In genomic region chr1:61132176-61133047, GRCh38 we compare ENCODE assay signal across 10 cellular contexts. TPM values are rescaled to one million over a fixed set of nuclear protein-coding genes. Genes with fewer than 3 reads are reported as not detected.
A peak's percentile ranks its signal among the peaks of the same experiment; 100 is the strongest.
DNase-seq lines count a peak whose midpoint lies in the region; ATAC-seq and TF ChIP-seq lines count a peak whose summit lies in the region.
"Had no signal": no experiment of that assay in that cellular context is flagged by ENCODE, and none has a peak within 500 bp of the region (broad histone marks: within the 10 kb centered on the region; RNA-seq: fewer than 3 reads in every experiment).

No MANE protein-coding gene starts in this region.

- no peaks in the 10 kb centered on the region for H3K9me3 Mint-ChIP-seq in activated T-cell treated with anti-CD3 and anti-CD28 coated beads, Interleukin-2, amount 50 U/mL, for 72 hours
- H3K9me3 Mint-ChIP-seq in activated naive CD4-positive, alpha-beta T cell treated with anti-CD3 and anti-CD28 coated beads, Interleukin-2, amount 50 U/mL, for 72 hours = no peaks in the 10 kb centered on the region
- H3K9me3 Mint-ChIP-seq: activated naive CD4-positive, alpha-beta T cell treated with anti-CD3 and anti-CD28 coated beads, Interleukin-2, amount 50 U/mL, for 24 hours; T-helper 1 cell treated with Interleukin-12 subunit alpha and Interleukin-12 subunit beta and Interleukin-4 antibody, amounts not matched to agents 30 μg/mL and 1 μg/mL, for 36 hours had no signal

- H3K4me1 ChIP-seq in hepatocyte (ENCODE audit: insufficient read depth) (peaks cover 17% of the 10 kb centered on the region), stomach (peaks cover 6 to 44% (median 25%) of the 10 kb centered on the region in 4 donors)

- H3K36me3 ChIP-seq in brain microvascular endothelial cell (replicated peaks) = no peaks in the 10 kb centered on the region
- no peaks in the 10 kb centered on the region for H3K36me3 ChIP-seq in hepatocyte (replicated peaks; ENCODE audit: insufficient read depth, low read depth)
- H3K36me3 ChIP-seq in stomach = no peaks in the 10 kb centered on the region

- no peak for TF ChIP-seq CTCF in brain microvascular endothelial cell (IDR thresholded peaks at IDR 0.05; ENCODE audit: low read depth, low read length, missing control alignments)
- no peak for TF ChIP-seq CTCF in hepatocyte (IDR thresholded peaks at IDR 0.05; ENCODE audit: poor library complexity)
- no peak for TF ChIP-seq CTCF in stomach (IDR thresholded peaks at IDR 0.05)

- H3K4me3 Mint-ChIP-seq in activated T-cell treated with anti-CD3 and anti-CD28 coated beads, Interleukin-2, amount 50 U/mL, for 72 hours = peak overlapping the region in 1 of 2 donors; percentile 46
- H3K4me3 Mint-ChIP-seq: activated naive CD4-positive, alpha-beta T cell treated with anti-CD3 and anti-CD28 coated beads, Interleukin-2, amount 50 U/mL, for 24 hours; T-helper 1 cell treated with Interleukin-12 subunit alpha and Interleukin-12 subunit beta and Interleukin-4 antibody, amounts not matched to agents 30 μg/mL and 1 μg/mL, for 36 hours had no signal

- H3K36me3 Mint-ChIP-seq in activated T-cell treated with anti-CD3 and anti-CD28 coated beads, Interleukin-2, amount 50 U/mL, for 72 hours (ENCODE audit: insufficient read depth in 2 of 2) = no peaks in the 10 kb centered on the region
- H3K36me3 Mint-ChIP-seq in activated naive CD4-positive, alpha-beta T cell treated with anti-CD3 and anti-CD28 coated beads, Interleukin-2, amount 50 U/mL, for 72 hours = no peaks in the 10 kb centered on the region
- H3K36me3 Mint-ChIP-seq: activated naive CD4-positive, alpha-beta T cell treated with anti-CD3 and anti-CD28 coated beads, Interleukin-2, amount 50 U/mL, for 24 hours had no signal

- TF ChIP-seq RAD21 in Ishikawa (IDR thresholded peaks at IDR 0.05; ENCODE audit: low read depth) = no peak

- H3K4me1 Mint-ChIP-seq in activated T-cell treated with anti-CD3 and anti-CD28 coated beads, Interleukin-2, amount 50 U/mL, for 72 hours (ENCODE audit: low read depth) = peaks cover 7% of the 10 kb centered on the region

- no peak overlapping the region for H2AFZ ChIP-seq in hepatocyte

- 34% methylated on average over 9 of the region's 9 CpGs for WGBS in hepatocyte (ENCODE audit: low lambda C conversion rate, missing lambda C conversion rate)
- WGBS in stomach, 5 donors = 18 to 28% (median 25%) methylated on average over 9 of the region's 9 CpGs

- H3K9me3 ChIP-seq in hepatocyte (ENCODE audit: low read depth) (no peaks in the 10 kb centered on the region), stomach (no peaks in the 10 kb centered on the region)

- in situ Hi-C loops in brain microvascular endothelial cell (cut with HindIII; ENCODE audit: low pct_ligation_motif_present, low sequenced_read_pairs) = no loop called here

- TF ChIP-seq EP300 in Ishikawa (IDR thresholded peaks at IDR 0.05; ENCODE audit: borderline replicate concordance) = no peak
- no peak for TF ChIP-seq EP300 in stomach (IDR thresholded peaks at IDR 0.05)

- no peaks in the 10 kb centered on the region for H4K20me1 ChIP-seq in hepatocyte (ENCODE audit: insufficient read depth, poor library complexity, severe bottlenecking)

- H3K4me2 ChIP-seq in hepatocyte = peak overlapping the region; percentile 57

- no peak for TF ChIP-seq POLR2A in stomach (IDR thresholded peaks at IDR 0.05)

- H3K4me3 ChIP-seq in brain microvascular endothelial cell (ENCODE audit: low read depth, low read length) = no peak overlapping the region
- no peak overlapping the region for H3K4me3 ChIP-seq in hepatocyte
- H3K4me3 ChIP-seq in stomach = peak overlapping the region in 1 of 4 donors; percentile 10

- H3K27me3 ChIP-seq in brain microvascular endothelial cell (replicated peaks) (no peaks in the 10 kb centered on the region), hepatocyte (no peaks in the 10 kb centered on the region), stomach (no peaks in the 10 kb centered on the region)

- H3K9me2 ChIP-seq in hepatocyte (replicated peaks; ENCODE audit: insufficient read depth) = no peaks in the 10 kb centered on the region

- no peak overlapping the region for H3K27ac Mint-ChIP-seq in activated T-cell treated with anti-CD3 and anti-CD28 coated beads, Interleukin-2, amount 50 U/mL, for 72 hours
- no peak overlapping the region for H3K27ac Mint-ChIP-seq in activated naive CD4-positive, alpha-beta T cell treated with anti-CD3 and anti-CD28 coated beads, Interleukin-2, amount 50 U/mL, for 72 hours
- H3K27ac Mint-ChIP-seq: activated naive CD4-positive, alpha-beta T cell treated with anti-CD3 and anti-CD28 coated beads, Interleukin-2, amount 50 U/mL, for 24 hours; T-helper 1 cell treated with Interleukin-12 subunit alpha and Interleukin-12 subunit beta and Interleukin-4 antibody, amounts not matched to agents 30 μg/mL and 1 μg/mL, for 36 hours had no signal

- H3K27ac ChIP-seq in brain microvascular endothelial cell = peak overlapping the region; percentile 65
- peak overlapping the region; percentile 86 for H3K27ac ChIP-seq in hepatocyte
- peak overlapping the region in 4 of 5 donors; percentile 34 to 75 (median 65) for H3K27ac ChIP-seq in stomach

- H3K79me2 ChIP-seq in hepatocyte = peaks cover 69% of the 10 kb centered on the region

- H3K27me3 Mint-ChIP-seq in activated T-cell treated with anti-CD3 and anti-CD28 coated beads, Interleukin-2, amount 50 U/mL, for 72 hours (ENCODE audit: low read depth) = peaks cover 6% of the 10 kb centered on the region

- no peak for ATAC-seq in activated T-cell treated with anti-CD3 and anti-CD28 coated beads, Interleukin-2, amount 50 U/mL, for 72 hours (replicated peaks in 1 of 2)
- ATAC-seq in GM19452 (IDR thresholded peaks at IDR 0.05; ENCODE audit: unreplicated experiment) = no peak
- no peak for ATAC-seq in activated naive CD4-positive, alpha-beta T cell treated with anti-CD3 and anti-CD28 coated beads, Interleukin-2, amount 50 U/mL, for 72 hours

- DNase-seq in brain microvascular endothelial cell = peak; percentile 44
- peak; percentile 54 for DNase-seq in hepatocyte (ENCODE audit: low spot score)
- no peak for DNase-seq in stomach
- DNase-seq in activated T-cell treated with anti-CD3 and anti-CD28 coated beads, Interleukin-2, amount 50 U/mL, for 72 hours = no peak
- DNase-seq in DMS53 (lab: John Stamatoyannopoulos, UW) = no peak
- no peak for DNase-seq in activated naive CD4-positive, alpha-beta T cell treated with anti-CD3 and anti-CD28 coated beads, Interleukin-2, amount 50 U/mL, for 72 hours (ENCODE audit: low spot score in 2 of 2)

- intact Hi-C loops in stomach (cut with DNase I; ENCODE audit: low total_unique reads) = no loop called here

TF ChIP-seq in Ishikawa, 13 proteins besides CTCF, POLR2A, EP300 and RAD21:
- TF ChIP-seq TEAD4 (IDR thresholded peaks at IDR 0.05) (no peak), NFIC (IDR thresholded peaks at IDR 0.05) (peak; percentile 37; the same call in 1 of the 2 replicates)

RNA-seq across cellular contexts. Expression of gene NFIA, which starts 50.1 kb away (rescaled TPM):
- total RNA-seq in hepatocyte = 15.1 and 18.1 TPM in 2 replicates
- 12.6 and 18.2 TPM in 2 replicates for polyA plus RNA-seq in hepatocyte
- total RNA-seq in stomach = 100 to 1,000 TPM in 1 of 5 donors, 10 to 100 TPM in 4; 16.8 to 108 (median 61.0) TPM
- polyA plus RNA-seq in stomach = 10 to 100 TPM in 2 of 3 donors, 1 to 10 TPM in 1; 9.6 to 11.9 (median 10.0) TPM
- total RNA-seq in activated T-cell treated with anti-CD3 and anti-CD28 coated beads, Interleukin-2, amount 50 U/mL, for 72 hours = 10 to 100 TPM; 17.3 to 27.3 TPM
- total RNA-seq in activated naive CD4-positive, alpha-beta T cell treated with anti-CD3 and anti-CD28 coated beads, Interleukin-2, amount 50 U/mL, for 72 hours = 1 to 10 TPM in 1 of 2 donors, under 1 TPM in 1; 0.88 to 3.1 TPM

Comparison
In these comparisons a context has a peak if more than half of its experiments do, and no peak if none do; other contexts are left out.
1. DNase-seq: peak in brain microvascular endothelial cell (single experiment) and hepatocyte (single experiment); none in stomach (single experiment), activated T-cell treated with anti-CD3 and anti-CD28 coated beads, Interleukin-2, amount 50 U/mL, for 72 hours (0 of 2), DMS53 (single experiment) and activated naive CD4-positive, alpha-beta T cell treated with anti-CD3 and anti-CD28 coated beads, Interleukin-2, amount 50 U/mL, for 72 hours (0 of 2).
2. Peak in every context shown above with its lines, with median percentiles within 50 percentile points of each other: H3K27ac ChIP-seq.